ENCODE assay signal across 22 cellular contexts in genomic region chr16:11565665-11566064, GRCh38. TPM values are rescaled to one million over a fixed set of nuclear protein-coding genes. Genes with fewer than 3 reads are reported as not detected.
DNase-seq lines count a peak whose midpoint lies in the region; ATAC-seq and TF ChIP-seq lines count a peak whose summit lies in the region.
"Had no signal": no experiment of that assay in that cellular context is flagged by ENCODE, and none has a peak within 500 bp of the region (broad histone marks: within the 10 kb centered on the region; RNA-seq: fewer than 3 reads in every experiment).

No MANE protein-coding gene starts in this region.

- peaks cover 46% of the 10 kb centered on the region for H3K36me3 Mint-ChIP-seq in activated CD4-positive, alpha-beta T cell treated with anti-CD3 and anti-CD28 coated beads, Interleukin-2, amount 10 ng/mL, durations not matched to agents 24 days and 14 days (ENCODE audit: low read depth)
- peaks cover 20% of the 10 kb centered on the region for H3K36me3 Mint-ChIP-seq in HFFc6 (ENCODE audit: low read depth)
- peaks cover 7% of the 10 kb centered on the region for H3K36me3 Mint-ChIP-seq in chondrocyte (ENCODE audit: low read depth)

- peaks cover 45% of the 10 kb centered on the region for H3K4me1 Mint-ChIP-seq in activated CD4-positive, alpha-beta T cell treated with anti-CD3 and anti-CD28 coated beads, Interleukin-2, amount 10 ng/mL, durations not matched to agents 24 days and 14 days
- H3K4me1 Mint-ChIP-seq in HFFc6 (ENCODE audit: low read depth) (peaks cover 37% of the 10 kb centered on the region), chondrocyte (ENCODE audit: low read depth) (peaks cover 23% of the 10 kb centered on the region)

- no peak for TF ChIP-seq CTCF in HFFc6 (IDR thresholded peaks at IDR 0.05)
- no peak for TF ChIP-seq CTCF in chondrocyte (IDR thresholded peaks at IDR 0.05)
- TF ChIP-seq CTCF in neutrophil (IDR thresholded peaks at IDR 0.05): no peak

- DNase-seq in activated CD4-positive, alpha-beta T cell treated with anti-CD3 and anti-CD28 coated beads, Interleukin-2, amount 10 ng/mL, durations not matched to agents 24 days and 14 days: no peak
- no peak for DNase-seq in activated CD4-positive, alpha-beta T cell treated with anti-CD3 and anti-CD28 coated beads for 4 hours
- DNase-seq in HFFc6: no peak
- DNase-seq in chondrocyte (ENCODE audit: low spot score): no peak
- DNase-seq in ecto neural progenitor cell (ENCODE audit: low spot score): no peak
- no peak for DNase-seq in NCI-H1436 (lab: John Stamatoyannopoulos, UW)
- DNase-seq: activated CD4-positive, CD25-positive, alpha-beta regulatory T cell treated with anti-CD3 and anti-CD28 coated beads, Interleukin-2, amount 50 U/mL, for 72 hours; activated CD8-positive, alpha-beta memory T cell treated with anti-CD3 and anti-CD28 coated beads, Interleukin-2, amount 50 U/mL, for 48 hours; amniotic stem cell; C1 segment of cervical spinal cord; central memory CD4-positive, alpha-beta T cell; DMS79 treated with DMSO at 0.1 percent for 48 hours; effector CD4-positive, alpha-beta T cell; mucosa of descending colon; NCI-H1105 treated with DMSO at 0.1 percent for 48 hours; SHP77 treated with DMSO at 0.1 percent for 48 hours; stimulated activated CD4-positive, alpha-beta T cell treated with anti-CD3 and anti-CD28 coated beads, Interleukin-4, amount 100 ng/mL, for 24 hours; testis had no signal

- H3K27ac Mint-ChIP-seq in activated CD4-positive, alpha-beta T cell treated with anti-CD3 and anti-CD28 coated beads, Interleukin-2, amount 10 ng/mL, durations not matched to agents 24 days and 14 days: peak overlapping the region; percentile 27
- H3K27ac Mint-ChIP-seq in HFFc6 (peak overlapping the region; percentile 47; the same call in 1 of the 2 replicates), chondrocyte (ENCODE audit: unreplicated experiment) (peak overlapping the region; percentile 5)

- H3K27ac ChIP-seq in neutrophil: peak overlapping the region; percentile 28
- H3K27ac ChIP-seq: left lung, testis had no signal

- no peaks in the 10 kb centered on the region for H3K27me3 ChIP-seq in neutrophil
- H3K27me3 ChIP-seq: left lung, testis had no signal

- H3K9me3 ChIP-seq in neutrophil: no peaks in the 10 kb centered on the region
- H3K9me3 ChIP-seq: left lung, mucosa of descending colon, testis had no signal

- no peak overlapping the region for H3K4me3 ChIP-seq in neutrophil (ENCODE audit: low read depth in 1 of 2, low read length in 1 of 2)
- H3K4me3 ChIP-seq: left lung, mucosa of descending colon, smooth muscle cell, testis had no signal

- no peak overlapping the region for H3K4me3 Mint-ChIP-seq in activated CD4-positive, alpha-beta T cell treated with anti-CD3 and anti-CD28 coated beads, Interleukin-2, amount 10 ng/mL, durations not matched to agents 24 days and 14 days
- H3K4me3 Mint-ChIP-seq in HFFc6 (no peak overlapping the region), chondrocyte (ENCODE audit: unreplicated experiment) (no peak overlapping the region)

- H3K36me3 ChIP-seq in neutrophil: peaks cover 97% of the 10 kb centered on the region

- H3K9me3 Mint-ChIP-seq in activated CD4-positive, alpha-beta T cell treated with anti-CD3 and anti-CD28 coated beads, Interleukin-2, amount 10 ng/mL, durations not matched to agents 24 days and 14 days: no peaks in the 10 kb centered on the region
- H3K9me3 Mint-ChIP-seq in HFFc6 (no peaks in the 10 kb centered on the region), chondrocyte (ENCODE audit: low read depth) (no peaks in the 10 kb centered on the region)

- H3K4me1 ChIP-seq in neutrophil (ENCODE audit: control insufficient read depth in 1 of 2, insufficient read depth in 1 of 2, low read depth in 1 of 2, low read length in 1 of 2): peaks cover 55 to 82% of the 10 kb centered on the region in 2 experiments
- H3K4me1 ChIP-seq: testis had no signal

- ATAC-seq in esophagus mucosa: no peak
- ATAC-seq: left lung, mucosa of descending colon had no signal

- H3K27me3 Mint-ChIP-seq in activated CD4-positive, alpha-beta T cell treated with anti-CD3 and anti-CD28 coated beads, Interleukin-2, amount 10 ng/mL, durations not matched to agents 24 days and 14 days: no peaks in the 10 kb centered on the region
- H3K27me3 Mint-ChIP-seq in HFFc6 (ENCODE audit: insufficient read depth): no peaks in the 10 kb centered on the region
- H3K27me3 Mint-ChIP-seq in chondrocyte (ENCODE audit: low read depth): no peaks in the 10 kb centered on the region

- intact Hi-C loops in activated CD4-positive, alpha-beta T cell treated with anti-CD3 and anti-CD28 coated beads, Interleukin-2, amount 10 ng/mL, durations not matched to agents 24 days and 14 days (cut with micrococcal nuclease): no loop called here

RNA-seq across cellular contexts. Expression of gene LITAF, which starts 21.1 kb away (rescaled TPM):
- 163 and 170 TPM in 2 replicates for total RNA-seq in activated CD4-positive, alpha-beta T cell treated with anti-CD3 and anti-CD28 coated beads, Interleukin-2, amount 10 ng/mL, durations not matched to agents 24 days and 14 days
- total RNA-seq in HFFc6 (2021; fragmentation: NEBNext Ultra II Directional; extraction: Animal tissue kit (Norgen Biotek cat#: 25700)): 100 to 1,000 TPM; 114 to 143 (median 135) TPM
- total RNA-seq in chondrocyte: 74.5 to 91.9 TPM (median 90.0 TPM) in 3 replicates
- total RNA-seq in esophagus mucosa: 36.9 TPM
